8 cellular contexts compared by ENCODE assay signal in genomic region chr16:3983081-3983520, GRCh38.
DNase-seq lines count a peak whose midpoint lies in the region; ATAC-seq and TF ChIP-seq lines count a peak whose summit lies in the region.

No MANE protein-coding gene starts in this region.

- H2BK120ac ChIP-seq in H9 (ENCODE audit: low read depth, low read length, poor library complexity, severe bottlenecking), result no peak overlapping the region

- no peaks in the 10 kb centered on the region for H3K23me2 ChIP-seq in H9 (ENCODE audit: insufficient read length, low read depth, low read length, poor library complexity, severe bottlenecking)

- H4K20me1 ChIP-seq in H9 (ENCODE audit: control insufficient read depth, insufficient read depth, insufficient read length), result no peaks in the 10 kb centered on the region
- H4K20me1 ChIP-seq in OCI-LY7 (ENCODE audit: insufficient read depth, low read length), result no peaks in the 10 kb centered on the region

- no peak overlapping the region for H3K9ac ChIP-seq in H9 (ENCODE audit: extremely low read depth, insufficient read length, low read length)

- POLR2A ChIA-PET in OCI-LY7 (lab: Charles Lee), result no interaction called here

- peaks cover 0 to 2% (median 2%) of the 10 kb centered on the region in 3 experiments; a peak in 2 of 7 replicates for H3K36me3 Mint-ChIP-seq in H9 (ENCODE audit: insufficient read depth in 1 of 3, low read depth in 3 of 3)
- H3K36me3 Mint-ChIP-seq in activated naive CD8-positive, alpha-beta T cell treated with anti-CD3 and anti-CD28 coated beads for 36 hours, result no peaks in the 10 kb centered on the region

- H4K91ac ChIP-seq in H9 (ENCODE audit: insufficient read length, low read depth, low read length), result no peak overlapping the region

- no peak overlapping the region for H3K18ac ChIP-seq in H9 (ENCODE audit: insufficient read length, low read depth, low read length)

- H3K27ac Mint-ChIP-seq in H9, result peak overlapping the region in 1 of 3 experiments; percentile 25; a peak in 1 of 7 replicates
- H3K27ac Mint-ChIP-seq in activated naive CD8-positive, alpha-beta T cell treated with anti-CD3 and anti-CD28 coated beads for 36 hours, result peak overlapping the region; percentile 61

- no peak for TF ChIP-seq POLR2A in prostate gland (IDR thresholded peaks at IDR 0.05)

- H3K36me3 ChIP-seq in OCI-LY7 (ENCODE audit: insufficient read depth, low read length), result no peaks in the 10 kb centered on the region
- no peaks in the 10 kb centered on the region for H3K36me3 ChIP-seq in cardiac muscle cell
- H3K36me3 ChIP-seq in prostate gland, result no peaks in the 10 kb centered on the region

- H3K4me1 ChIP-seq in H9 (ENCODE audit: insufficient read depth, low read length), result no peaks in the 10 kb centered on the region
- H3K4me1 ChIP-seq in OCI-LY7 (ENCODE audit: insufficient read depth, low read length, poor library complexity, severe bottlenecking), result no peaks in the 10 kb centered on the region
- H3K4me1 ChIP-seq in cardiac muscle cell (ENCODE audit: low read depth), result no peaks in the 10 kb centered on the region
- H3K4me1 ChIP-seq in prostate gland (replicated peaks), result no peaks in the 10 kb centered on the region

- no peak overlapping the region for H2BK15ac ChIP-seq in H9 (ENCODE audit: low read depth, low read length)

- H3K4me3 Mint-ChIP-seq in H9, result no peak overlapping the region; a peak in 1 of 5 replicates
- H3K4me3 Mint-ChIP-seq in activated naive CD8-positive, alpha-beta T cell treated with anti-CD3 and anti-CD28 coated beads for 36 hours, result no peak overlapping the region

- BruUV-seq in OCI-LY7 (replicated peaks; lab: Mats Ljungman, UMichigan), result no TSS peak

- H3K4me3 ChIP-seq in OCI-LY7 (ENCODE audit: low read depth, low read length, poor library complexity, severe bottlenecking) (no peak overlapping the region), cardiac muscle cell (no peak overlapping the region), prostate gland (no peak overlapping the region)

- no peak overlapping the region for H3K56ac ChIP-seq in H9 (ENCODE audit: insufficient read length, low read depth, low read length)

- DNase-seq in AG08396 (ENCODE audit: low spot score) (peak; percentile 80), H9 (peak; percentile 93), OCI-LY7 (ENCODE audit: low spot score) (no peak), cardiac muscle cell (ENCODE audit: low read depth in 1 of 2, low spot score in 1 of 2) (peak; percentile 74 to 91), prostate gland (ENCODE audit: low spot score) (peak; percentile 79), foreskin melanocyte (no peak)
- peak; percentile 52 for DNase-seq in activated naive CD8-positive, alpha-beta T cell treated with anti-CD3 and anti-CD28 coated beads for 36 hours

- WGBS in H9 (ENCODE audit: extremely low coverage, insufficient read length, low lambda C conversion rate), result no CpG with 5 or more reads among the region's 22 CpGs
- WGBS in prostate gland, result 16% methylated on average over 22 of the region's 22 CpGs

- no peak for ATAC-seq in GM18511 (IDR thresholded peaks at IDR 0.05; ENCODE audit: unreplicated experiment)

- no peaks in the 10 kb centered on the region for H3K9me2 ChIP-seq in OCI-LY7 (ENCODE audit: insufficient read depth, low read length)

- H4K8ac ChIP-seq in H9 (replicated peaks; ENCODE audit: insufficient read length, low read depth, low read length), result no peak overlapping the region

- no peak overlapping the region for H4K5ac ChIP-seq in H9 (ENCODE audit: insufficient read length, low read depth, low read length)

- no peaks in the 10 kb centered on the region for H3K9me3 Mint-ChIP-seq in H9
- H3K9me3 Mint-ChIP-seq in activated naive CD8-positive, alpha-beta T cell treated with anti-CD3 and anti-CD28 coated beads for 36 hours, result no peaks in the 10 kb centered on the region

- no peak overlapping the region for H2AK5ac ChIP-seq in H9 (ENCODE audit: insufficient read length, low read length)

- H2BK5ac ChIP-seq in H9 (ENCODE audit: insufficient read length, low read length), result no peak overlapping the region

- H3K4me1 Mint-ChIP-seq in H9, result peaks cover 5 to 10% of the 10 kb centered on the region in 2 experiments
- H3K4me1 Mint-ChIP-seq in activated naive CD8-positive, alpha-beta T cell treated with anti-CD3 and anti-CD28 coated beads for 36 hours, result peaks cover 4% of the 10 kb centered on the region

- H3T11ph ChIP-seq in H9 (ENCODE audit: low read length), result no peak overlapping the region

- no peak overlapping the region for H3K4me2 ChIP-seq in H9 (ENCODE audit: insufficient read depth, insufficient read length, low read length)
- H3K4me2 ChIP-seq in OCI-LY7 (ENCODE audit: low read length), result no peak overlapping the region

- H3K27ac ChIP-seq in H9 (ENCODE audit: insufficient read length, low read depth, low read length) (no peak overlapping the region), OCI-LY7 (ENCODE audit: low read depth, low read length, poor library complexity, severe bottlenecking) (no peak overlapping the region), cardiac muscle cell (no peak overlapping the region), prostate gland (no peak overlapping the region)

- no peak overlapping the region for H3K23ac ChIP-seq in H9 (ENCODE audit: insufficient read length, low read depth, low read length)

- H3K14ac ChIP-seq in H9 (ENCODE audit: insufficient read depth, low read length), result no peak overlapping the region

- H3K9me3 ChIP-seq in H9 (ENCODE audit: control insufficient read depth, low read depth, low read length) (no peaks in the 10 kb centered on the region), OCI-LY7 (ENCODE audit: low read length) (no peaks in the 10 kb centered on the region), cardiac muscle cell (ENCODE audit: low read depth) (no peaks in the 10 kb centered on the region), prostate gland (no peaks in the 10 kb centered on the region)

- peak; percentile 87 for TF ChIP-seq CTCF in H9 (conservative IDR thresholded peaks at IDR 0.05)
- peak; percentile 42; the same call in 1 of the 2 replicates for TF ChIP-seq CTCF in OCI-LY7 (conservative IDR thresholded peaks at IDR 0.05; ENCODE audit: low read length)
- peak; percentile 78 for TF ChIP-seq CTCF in cardiac muscle cell (IDR thresholded peaks at IDR 0.05; ENCODE audit: low read depth, low read length)
- peak in 3 of 4 experiments; percentile 74 to 88 (median 85) for TF ChIP-seq CTCF in prostate gland (IDR thresholded peaks at IDR 0.05)

- H2BK12ac ChIP-seq in H9 (ENCODE audit: insufficient read length, low read depth, low read length), result no peak overlapping the region

- H3K79me2 ChIP-seq in H9 (ENCODE audit: insufficient read depth, low read length) (no peaks in the 10 kb centered on the region), OCI-LY7 (ENCODE audit: insufficient read depth, low read depth, low read length) (no peaks in the 10 kb centered on the region)

- H3K27me3 Mint-ChIP-seq in H9 (ENCODE audit: low read depth), result peaks cover 6% of the 10 kb centered on the region
- no peaks in the 10 kb centered on the region for H3K27me3 Mint-ChIP-seq in activated naive CD8-positive, alpha-beta T cell treated with anti-CD3 and anti-CD28 coated beads for 36 hours

- intact Hi-C loops in OCI-LY7 (cut with micrococcal nuclease; ENCODE audit: unreplicated experiment) (no loop called here), prostate gland (cut with DNase I) (loop anchor here (5.0 kb wide), 4 partner anchors 129 to 349 kb away; no protein-coding TSS in a partner anchor)

- no peak overlapping the region for H2BK20ac ChIP-seq in H9 (ENCODE audit: low read depth, low read length, poor library complexity, severe bottlenecking)

- CTCF ChIA-PET in OCI-LY7 (lab: Charles Lee; ENCODE audit: unreplicated experiment), result no interaction called here

- no peaks in the 10 kb centered on the region for H3K27me3 ChIP-seq in H9 (ENCODE audit: insufficient read depth, low read length)
- H3K27me3 ChIP-seq in cardiac muscle cell, result no peaks in the 10 kb centered on the region
- no peaks in the 10 kb centered on the region for H3K27me3 ChIP-seq in prostate gland (replicated peaks; ENCODE audit: insufficient read depth)

- no peak overlapping the region for H3K4ac ChIP-seq in H9 (ENCODE audit: low read depth, low read length)

- no peaks in the 10 kb centered on the region for H3K79me1 ChIP-seq in H9 (ENCODE audit: insufficient read depth, low read depth, low read length, poor library complexity, severe bottlenecking)

- H2AFZ ChIP-seq in H9 (ENCODE audit: low read length) (no peak overlapping the region), OCI-LY7 (ENCODE audit: low read length) (no peak overlapping the region)

Comparison
In these comparisons a context has a peak if more than half of its experiments do, and no peak if none do; other contexts are left out.
1. DNase-seq: peak in AG08396 (single experiment), H9 (single experiment), activated naive CD8-positive, alpha-beta T cell treated with anti-CD3 and anti-CD28 coated beads for 36 hours (single experiment), cardiac muscle cell (2 of 2) and prostate gland (single experiment); none in OCI-LY7 (single experiment) and foreskin melanocyte (single experiment).
2. Peak in every context shown above with its lines, with median percentiles within 50 percentile points of each other: CTCF ChIP-seq.